ENCODE assay signal across 1 cellular context in genomic region chr4:105417624-105418023, GRCh38.
A peak's percentile ranks its signal among the peaks of the same experiment; 100 is the strongest.
TF ChIP-seq lines count a peak whose summit lies in the region.

No MANE protein-coding gene starts in this region.

TF ChIP-seq in HepG2, 621 proteins besides CTCF, POLR2A, EP300 and RAD21 (continued from another document and continues in another):
- TF ChIP-seq, protein P1, sequence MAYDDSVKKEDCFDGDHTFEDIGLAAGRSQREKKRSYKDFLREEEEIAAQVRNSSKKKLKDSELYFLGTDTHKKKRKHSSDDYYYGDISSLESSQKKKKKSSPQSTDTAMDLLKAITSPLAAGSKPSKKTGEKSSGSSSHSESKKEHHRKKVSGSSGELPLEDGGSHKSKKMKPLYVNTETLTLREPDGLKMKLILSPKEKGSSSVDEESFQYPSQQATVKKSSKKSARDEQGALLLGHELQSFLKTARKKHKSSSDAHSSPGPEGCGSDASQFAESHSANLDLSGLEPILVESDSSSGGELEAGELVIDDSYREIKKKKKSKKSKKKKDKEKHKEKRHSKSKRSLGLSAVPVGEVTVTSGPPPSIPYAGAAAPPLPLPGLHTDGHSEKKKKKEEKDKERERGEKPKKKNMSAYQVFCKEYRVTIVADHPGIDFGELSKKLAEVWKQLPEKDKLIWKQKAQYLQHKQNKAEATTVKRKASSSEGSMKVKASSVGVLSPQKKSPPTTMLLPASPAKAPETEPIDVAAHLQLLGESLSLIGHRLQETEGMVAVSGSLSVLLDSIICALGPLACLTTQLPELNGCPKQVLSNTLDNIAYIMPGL (CRISPR knock-in tag; IDR thresholded peaks at IDR 0.05; ENCODE audit: borderline replicate concordance in 1 of 2, low read depth in 1 of 2), result no peak
- no peak for TF ChIP-seq SNAPC2 (CRISPR knock-in tag; IDR thresholded peaks at IDR 0.05)
- 0 out of 2 replicates have a peak, but pooled peaks have one; percentile 60 for TF ChIP-seq HOXA3 (CRISPR knock-in tag; IDR thresholded peaks at IDR 0.05)
- peak; percentile 22; the same call in 1 of the 2 replicates for TF ChIP-seq GFI1 (CRISPR knock-in tag; IDR thresholded peaks at IDR 0.05; ENCODE audit: borderline replicate concordance)
- TF ChIP-seq ZMYM2 (CRISPR knock-in tag; IDR thresholded peaks at IDR 0.05), result peak; percentile 86
- no peak for TF ChIP-seq ZNF558 (CRISPR knock-in tag; IDR thresholded peaks at IDR 0.05; ENCODE audit: borderline replicate concordance)
- TF ChIP-seq, protein P2, sequence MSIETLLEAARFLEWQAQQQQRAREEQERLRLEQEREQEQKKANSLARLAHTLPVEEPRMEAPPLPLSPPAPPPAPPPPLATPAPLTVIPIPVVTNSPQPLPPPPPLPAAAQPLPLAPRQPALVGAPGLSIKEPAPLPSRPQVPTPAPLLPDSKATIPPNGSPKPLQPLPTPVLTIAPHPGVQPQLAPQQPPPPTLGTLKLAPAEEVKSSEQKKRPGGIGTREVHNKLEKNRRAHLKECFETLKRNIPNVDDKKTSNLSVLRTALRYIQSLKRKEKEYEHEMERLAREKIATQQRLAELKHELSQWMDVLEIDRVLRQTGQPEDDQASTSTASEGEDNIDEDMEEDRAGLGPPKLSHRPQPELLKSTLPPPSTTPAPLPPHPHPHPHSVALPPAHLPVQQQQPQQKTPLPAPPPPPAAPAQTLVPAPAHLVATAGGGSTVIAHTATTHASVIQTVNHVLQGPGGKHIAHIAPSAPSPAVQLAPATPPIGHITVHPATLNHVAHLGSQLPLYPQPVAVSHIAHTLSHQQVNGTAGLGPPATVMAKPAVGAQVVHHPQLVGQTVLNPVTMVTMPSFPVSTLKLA (IDR thresholded peaks at IDR 0.05), result no peak
- 0 out of 2 replicates have a peak, but pooled peaks have one; percentile 30 for TF ChIP-seq GATAD1 (CRISPR knock-in tag; IDR thresholded peaks at IDR 0.05)
- TF ChIP-seq, protein P3, sequence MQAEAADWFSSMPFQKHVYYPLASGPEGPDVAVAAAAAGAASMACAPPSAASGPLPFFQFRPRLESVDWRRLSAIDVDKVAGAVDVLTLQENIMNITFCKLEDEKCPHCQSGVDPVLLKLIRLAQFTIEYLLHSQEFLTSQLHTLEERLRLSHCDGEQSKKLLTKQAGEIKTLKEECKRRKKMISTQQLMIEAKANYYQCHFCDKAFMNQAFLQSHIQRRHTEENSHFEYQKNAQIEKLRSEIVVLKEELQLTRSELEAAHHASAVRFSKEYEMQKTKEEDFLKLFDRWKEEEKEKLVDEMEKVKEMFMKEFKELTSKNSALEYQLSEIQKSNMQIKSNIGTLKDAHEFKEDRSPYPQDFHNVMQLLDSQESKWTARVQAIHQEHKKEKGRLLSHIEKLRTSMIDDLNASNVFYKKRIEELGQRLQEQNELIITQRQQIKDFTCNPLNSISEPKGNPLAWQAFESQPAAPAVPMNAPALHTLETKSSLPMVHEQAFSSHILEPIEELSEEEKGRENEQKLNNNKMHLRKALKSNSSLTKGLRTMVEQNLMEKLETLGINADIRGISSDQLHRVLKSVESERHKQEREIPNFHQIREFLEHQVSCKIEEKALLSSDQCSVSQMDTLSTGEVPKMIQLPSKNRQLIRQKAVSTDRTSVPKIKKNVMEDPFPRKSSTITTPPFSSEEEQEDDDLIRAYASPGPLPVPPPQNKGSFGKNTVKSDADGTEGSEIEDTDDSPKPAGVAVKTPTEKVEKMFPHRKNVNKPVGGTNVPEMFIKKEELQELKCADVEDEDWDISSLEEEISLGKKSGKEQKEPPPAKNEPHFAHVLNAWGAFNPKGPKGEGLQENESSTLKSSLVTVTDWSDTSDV (CRISPR knock-in tag; IDR thresholded peaks at IDR 0.05), result no peak
- TF ChIP-seq RARA (CRISPR knock-in tag; IDR thresholded peaks at IDR 0.05), result peak; percentile 74
- TF ChIP-seq, protein P4, sequence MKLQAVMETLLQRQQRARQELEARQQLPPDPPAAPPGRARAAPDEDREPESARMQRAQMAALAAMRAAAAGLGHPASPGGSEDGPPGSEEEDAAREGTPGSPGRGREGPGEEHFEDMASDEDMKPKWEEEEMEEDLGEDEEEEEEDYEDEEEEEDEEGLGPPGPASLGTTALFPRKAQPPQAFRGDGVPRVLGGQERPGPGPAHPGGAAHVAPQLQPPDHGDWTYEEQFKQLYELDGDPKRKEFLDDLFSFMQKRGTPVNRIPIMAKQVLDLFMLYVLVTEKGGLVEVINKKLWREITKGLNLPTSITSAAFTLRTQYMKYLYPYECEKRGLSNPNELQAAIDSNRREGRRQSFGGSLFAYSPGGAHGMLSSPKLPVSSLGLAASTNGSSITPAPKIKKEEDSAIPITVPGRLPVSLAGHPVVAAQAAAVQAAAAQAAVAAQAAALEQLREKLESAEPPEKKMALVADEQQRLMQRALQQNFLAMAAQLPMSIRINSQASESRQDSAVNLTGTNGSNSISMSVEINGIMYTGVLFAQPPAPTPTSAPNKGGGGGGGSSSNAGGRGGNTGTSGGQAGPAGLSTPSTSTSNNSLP (IDR thresholded peaks at IDR 0.05; ENCODE audit: low read depth, low read length), result peak; percentile 26; the same call in 1 of the 2 replicates
- TF ChIP-seq, protein P5, sequence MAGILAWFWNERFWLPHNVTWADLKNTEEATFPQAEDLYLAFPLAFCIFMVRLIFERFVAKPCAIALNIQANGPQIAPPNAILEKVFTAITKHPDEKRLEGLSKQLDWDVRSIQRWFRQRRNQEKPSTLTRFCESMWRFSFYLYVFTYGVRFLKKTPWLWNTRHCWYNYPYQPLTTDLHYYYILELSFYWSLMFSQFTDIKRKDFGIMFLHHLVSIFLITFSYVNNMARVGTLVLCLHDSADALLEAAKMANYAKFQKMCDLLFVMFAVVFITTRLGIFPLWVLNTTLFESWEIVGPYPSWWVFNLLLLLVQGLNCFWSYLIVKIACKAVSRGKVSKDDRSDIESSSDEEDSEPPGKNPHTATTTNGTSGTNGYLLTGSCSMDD (CRISPR knock-in tag; IDR thresholded peaks at IDR 0.05), result no peak
- no peak for TF ChIP-seq MXI1 (IDR thresholded peaks at IDR 0.05; ENCODE audit: borderline replicate concordance, low read depth, low read length)
- TF ChIP-seq ZNF788 (CRISPR knock-in tag; IDR thresholded peaks at IDR 0.05; ENCODE audit: borderline replicate concordance), result no peak
- TF ChIP-seq ZMYM4 (CRISPR knock-in tag; IDR thresholded peaks at IDR 0.05), result peak; percentile 95
- TF ChIP-seq GABPB1 (CRISPR knock-in tag; IDR thresholded peaks at IDR 0.05), result no peak
- TF ChIP-seq MED1 (CRISPR knock-in tag; IDR thresholded peaks at IDR 0.05), result peak; percentile 53; the same call in 1 of the 2 replicates
- TF ChIP-seq ZNF572 (CRISPR knock-in tag; IDR thresholded peaks at IDR 0.05), result no peak
- 0 out of 2 replicates have a peak, but pooled peaks have one; percentile 33 for TF ChIP-seq ERF (CRISPR knock-in tag; IDR thresholded peaks at IDR 0.05)
- TF ChIP-seq JUN (CRISPR knock-in tag; IDR thresholded peaks at IDR 0.05), result peak; percentile 48; the same call in 1 of the 2 replicates
- TF ChIP-seq ZNF598 (CRISPR knock-in tag; IDR thresholded peaks at IDR 0.05; ENCODE audit: borderline replicate concordance), result no peak
- TF ChIP-seq XBP1 (CRISPR knock-in tag; IDR thresholded peaks at IDR 0.05), result no peak
- TF ChIP-seq ZNF703 (CRISPR knock-in tag; IDR thresholded peaks at IDR 0.05; ENCODE audit: borderline replicate concordance), result no peak
- TF ChIP-seq NFATC3 (CRISPR knock-in tag; IDR thresholded peaks at IDR 0.05), result no peak
- no peak for TF ChIP-seq MLXIP (CRISPR knock-in tag; IDR thresholded peaks at IDR 0.05; ENCODE audit: borderline replicate concordance)
- TF ChIP-seq, protein P6, sequence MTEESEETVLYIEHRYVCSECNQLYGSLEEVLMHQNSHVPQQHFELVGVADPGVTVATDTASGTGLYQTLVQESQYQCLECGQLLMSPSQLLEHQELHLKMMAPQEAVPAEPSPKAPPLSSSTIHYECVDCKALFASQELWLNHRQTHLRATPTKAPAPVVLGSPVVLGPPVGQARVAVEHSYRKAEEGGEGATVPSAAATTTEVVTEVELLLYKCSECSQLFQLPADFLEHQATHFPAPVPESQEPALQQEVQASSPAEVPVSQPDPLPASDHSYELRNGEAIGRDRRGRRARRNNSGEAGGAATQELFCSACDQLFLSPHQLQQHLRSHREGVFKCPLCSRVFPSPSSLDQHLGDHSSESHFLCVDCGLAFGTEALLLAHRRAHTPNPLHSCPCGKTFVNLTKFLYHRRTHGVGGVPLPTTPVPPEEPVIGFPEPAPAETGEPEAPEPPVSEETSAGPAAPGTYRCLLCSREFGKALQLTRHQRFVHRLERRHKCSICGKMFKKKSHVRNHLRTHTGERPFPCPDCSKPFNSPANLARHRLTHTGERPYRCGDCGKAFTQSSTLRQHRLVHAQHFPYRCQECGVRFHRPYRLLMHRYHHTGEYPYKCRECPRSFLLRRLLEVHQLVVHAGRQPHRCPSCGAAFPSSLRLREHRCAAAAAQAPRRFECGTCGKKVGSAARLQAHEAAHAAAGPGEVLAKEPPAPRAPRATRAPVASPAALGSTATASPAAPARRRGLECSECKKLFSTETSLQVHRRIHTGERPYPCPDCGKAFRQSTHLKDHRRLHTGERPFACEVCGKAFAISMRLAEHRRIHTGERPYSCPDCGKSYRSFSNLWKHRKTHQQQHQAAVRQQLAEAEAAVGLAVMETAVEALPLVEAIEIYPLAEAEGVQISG (CRISPR knock-in tag; IDR thresholded peaks at IDR 0.05), result no peak
- TF ChIP-seq EZH2 (conservative IDR thresholded peaks at IDR 0.05; ENCODE audit: low read depth, low read length), result no peak
- TF ChIP-seq ZNF768 (CRISPR knock-in tag; IDR thresholded peaks at IDR 0.05), result no peak
- no peak for TF ChIP-seq HNRNPUL1 (IDR thresholded peaks at IDR 0.05; ENCODE audit: low read depth, low read length)
- TF ChIP-seq, protein P7, sequence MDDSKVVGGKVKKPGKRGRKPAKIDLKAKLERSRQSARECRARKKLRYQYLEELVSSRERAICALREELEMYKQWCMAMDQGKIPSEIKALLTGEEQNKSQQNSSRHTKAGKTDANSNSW (CRISPR knock-in tag; IDR thresholded peaks at IDR 0.05; ENCODE audit: borderline replicate concordance), result no peak
- no peak for TF ChIP-seq MYC (CRISPR knock-in tag; IDR thresholded peaks at IDR 0.05; ENCODE audit: borderline replicate concordance)
- TF ChIP-seq ELF1 (CRISPR knock-in tag; IDR thresholded peaks at IDR 0.05), result no peak
- TF ChIP-seq ZNF451 (CRISPR knock-in tag; IDR thresholded peaks at IDR 0.05), result no peak
- no peak for TF ChIP-seq FOXP4 (CRISPR knock-in tag; IDR thresholded peaks at IDR 0.05)
- TF ChIP-seq ZNF746 (CRISPR knock-in tag; IDR thresholded peaks at IDR 0.05), result no peak
- no peak for TF ChIP-seq SOX6 (IDR thresholded peaks at IDR 0.05)
- TF ChIP-seq SOX6 (CRISPR knock-in tag; IDR thresholded peaks at IDR 0.05), result peak; percentile 69
- TF ChIP-seq HNF4A (CRISPR knock-in tag; IDR thresholded peaks at IDR 0.05), result peak; percentile 96
